11 cellular contexts compared by ENCODE assay signal in genomic region chr7:92425311-92425947, GRCh38. TPM values are rescaled to one million over a fixed set of nuclear protein-coding genes. Genes with fewer than 3 reads are reported as not detected.
DNase-seq lines count a peak whose midpoint lies in the region; ATAC-seq and TF ChIP-seq lines count a peak whose summit lies in the region.
"Had no signal": no experiment of that assay in that cellular context is flagged by ENCODE, and none has a peak within 500 bp of the region (broad histone marks: within the 10 kb centered on the region; RNA-seq: fewer than 3 reads in every experiment).

No MANE protein-coding gene starts in this region.

- peak; percentile 14 for DNase-seq in NCI-H2107 treated with DMSO at 0.1 percent for 48 hours (lab: John Stamatoyannopoulos, UW; ENCODE audit: unreplicated experiment)
- no peak for DNase-seq in NCI-H2107 (lab: John Stamatoyannopoulos, UW)
- peak; percentile 59 for DNase-seq in NCI-H146 (lab: John Stamatoyannopoulos, UW)
- no peak for DNase-seq in neuronal stem cell (ENCODE audit: low spot score)
- no peak for DNase-seq in DMS153 treated with DMSO at 0.1 percent for 48 hours (lab: John Stamatoyannopoulos, UW; ENCODE audit: unreplicated experiment)
- no peak for DNase-seq in tibial nerve (ENCODE audit: low spot score in 2 of 2)

- H4K8ac ChIP-seq in neuronal stem cell (ENCODE audit: low read depth, low read length) = no peak overlapping the region

- no CpG with 5 or more reads among the region's 20 CpGs for WGBS in neuronal stem cell (ENCODE audit: extremely low coverage in 2 of 2, insufficient read length in 2 of 2, insufficient replicate concordance in 1 of 2), 2 donors
- 52 to 56% methylated on average over 20 of the region's 20 CpGs for WGBS in tibial nerve, 2 donors

- H3K27me3 ChIP-seq in neuronal stem cell (ENCODE audit: control insufficient read depth in 3 of 3, insufficient read depth in 3 of 3, low read depth in 1 of 3, low read length in 3 of 3) (peaks cover 0 to 4% (median 3%) of the 10 kb centered on the region in 3 experiments), tibial nerve (no peaks in the 10 kb centered on the region)

- peaks cover 10% of the 10 kb centered on the region for H3K4me1 Mint-ChIP-seq in activated naive CD4-positive, alpha-beta T cell treated with anti-CD3 and anti-CD28 coated beads, Interleukin-2, amount 50 U/mL, for 24 hours

- no peak overlapping the region for H3K9ac ChIP-seq in neuronal stem cell (ENCODE audit: low read depth, low read length, poor library complexity)

- H3K4me1 ChIP-seq in neuronal stem cell (ENCODE audit: control insufficient read depth in 2 of 2, insufficient read depth in 1 of 2, low read depth in 1 of 2, low read length in 2 of 2) (peaks cover 3% of the 10 kb centered on the region in 2 donors), tibial nerve (peaks cover 0 to 12% (median 0%) of the 10 kb centered on the region in 4 donors)

- H3K27ac Mint-ChIP-seq in activated naive CD4-positive, alpha-beta T cell treated with anti-CD3 and anti-CD28 coated beads, Interleukin-2, amount 50 U/mL, for 24 hours = no peak overlapping the region
- H3K27ac Mint-ChIP-seq: T-helper 1 cell treated with Interleukin-12 subunit alpha and Interleukin-12 subunit beta and Interleukin-4 antibody, amounts not matched to agents 30 μg/mL and 1 μg/mL, for 36 hours had no signal

- H2BK5ac ChIP-seq in neuronal stem cell (ENCODE audit: low read length) = no peak overlapping the region

- no peak overlapping the region for H2BK15ac ChIP-seq in neuronal stem cell (ENCODE audit: low read length)

- no peak for ATAC-seq in HG03025 (IDR thresholded peaks at IDR 0.05; ENCODE audit: low FRiP score, unreplicated experiment)

- no peaks in the 10 kb centered on the region for H3K9me3 Mint-ChIP-seq in activated naive CD4-positive, alpha-beta T cell treated with anti-CD3 and anti-CD28 coated beads, Interleukin-2, amount 50 U/mL, for 24 hours
- H3K9me3 Mint-ChIP-seq: natural killer cell; T-helper 1 cell treated with Interleukin-12 subunit alpha and Interleukin-12 subunit beta and Interleukin-4 antibody, amounts not matched to agents 30 μg/mL and 1 μg/mL, for 36 hours had no signal

- TF ChIP-seq POLR2A in tibial nerve (IDR thresholded peaks at IDR 0.05) = no peak

- H3K36me3 ChIP-seq in neuronal stem cell (replicated peaks in 1 of 2; ENCODE audit: control insufficient read depth in 2 of 2, insufficient read depth in 2 of 2, low read length in 2 of 2) (no peaks in the 10 kb centered on the region), tibial nerve (no peaks in the 10 kb centered on the region)

- peak overlapping the region; percentile 42 for H2AFZ ChIP-seq in neuronal stem cell (ENCODE audit: low read length)

- no peak overlapping the region for H3K18ac ChIP-seq in neuronal stem cell (ENCODE audit: low read length)

- peak overlapping the region; percentile 27 for H3K4me3 Mint-ChIP-seq in activated naive CD4-positive, alpha-beta T cell treated with anti-CD3 and anti-CD28 coated beads, Interleukin-2, amount 50 U/mL, for 24 hours

- H2BK12ac ChIP-seq in neuronal stem cell (ENCODE audit: low read length) = no peak overlapping the region

- no peak overlapping the region for H3K4me2 ChIP-seq in neuronal stem cell (ENCODE audit: insufficient read depth, low read length, poor library complexity, severe bottlenecking)

- no peak overlapping the region for H3K23ac ChIP-seq in neuronal stem cell (ENCODE audit: low read depth, low read length, poor library complexity)

- H2BK120ac ChIP-seq in neuronal stem cell (ENCODE audit: low read depth, low read length) = no peak overlapping the region

- H3K27ac ChIP-seq in neuronal stem cell (replicated peaks; ENCODE audit: low read length) (no peak overlapping the region), tibial nerve (no peak overlapping the region)

- peaks cover 12% of the 10 kb centered on the region for H3K27me3 Mint-ChIP-seq in activated naive CD4-positive, alpha-beta T cell treated with anti-CD3 and anti-CD28 coated beads, Interleukin-2, amount 50 U/mL, for 24 hours

- H3K9me3 ChIP-seq in neuronal stem cell (replicated peaks in 1 of 2; ENCODE audit: control insufficient read depth in 2 of 2, insufficient read depth in 1 of 2, low read depth in 1 of 2, low read length in 2 of 2) (peaks cover 0 to 3% of the 10 kb centered on the region in 2 donors), tibial nerve (no peaks in the 10 kb centered on the region)

- H3K79me1 ChIP-seq in neuronal stem cell (ENCODE audit: low read depth, low read length) = no peaks in the 10 kb centered on the region

- no peak overlapping the region for H4K91ac ChIP-seq in neuronal stem cell (ENCODE audit: low read depth, low read length, poor library complexity)

- H3K4ac ChIP-seq in neuronal stem cell (ENCODE audit: low read length) = no peak overlapping the region

- TF ChIP-seq CTCF in tibial nerve (IDR thresholded peaks at IDR 0.05) = no peak

- H3K14ac ChIP-seq in neuronal stem cell (ENCODE audit: low read length) = no peak overlapping the region

- no peak for TF ChIP-seq EP300 in tibial nerve (IDR thresholded peaks at IDR 0.05)

- H2AK5ac ChIP-seq in neuronal stem cell (ENCODE audit: low read depth, low read length) = no peak overlapping the region

- H3K36me3 Mint-ChIP-seq in activated naive CD4-positive, alpha-beta T cell treated with anti-CD3 and anti-CD28 coated beads, Interleukin-2, amount 50 U/mL, for 24 hours = no peaks in the 10 kb centered on the region
- H3K36me3 Mint-ChIP-seq: natural killer cell had no signal

- H3K4me3 ChIP-seq in neuronal stem cell (ENCODE audit: low read length in 2 of 2) = no peak overlapping the region
- peak overlapping the region in 1 of 4 donors; percentile 6 for H3K4me3 ChIP-seq in tibial nerve

RNA-seq across cellular contexts. Expression of gene GATAD1, which starts 21.9 kb away (rescaled TPM):
- 41.4 TPM for polyA plus RNA-seq in neuronal stem cell (2013, experiment 1 of 2)
- 44.8 TPM for polyA plus RNA-seq in neuronal stem cell (2013, experiment 2 of 2)
- 10 to 100 TPM; 46.8 to 91.2 (median 55.9) TPM for total RNA-seq in tibial nerve

RNA-seq across cellular contexts. Expression of gene ERVW-1, which starts 52.3 kb away (rescaled TPM):
- not detected for polyA plus RNA-seq in neuronal stem cell (2013, experiment 1 of 2)
- not detected for polyA plus RNA-seq in neuronal stem cell (2013, experiment 2 of 2)
- not detected for total RNA-seq in tibial nerve
- total RNA-seq: natural killer cell, subcutaneous adipose tissue had no signal

Comparison
In these comparisons a context has a peak if more than half of its experiments do, and no peak if none do; other contexts are left out.
1. DNase-seq: peak in NCI-H2107 treated with DMSO at 0.1 percent for 48 hours (single experiment) and NCI-H146 (single experiment); none in NCI-H2107 (single experiment), neuronal stem cell (single experiment), DMS153 treated with DMSO at 0.1 percent for 48 hours (single experiment) and tibial nerve (0 of 2).